In the genomic region with DNA sequence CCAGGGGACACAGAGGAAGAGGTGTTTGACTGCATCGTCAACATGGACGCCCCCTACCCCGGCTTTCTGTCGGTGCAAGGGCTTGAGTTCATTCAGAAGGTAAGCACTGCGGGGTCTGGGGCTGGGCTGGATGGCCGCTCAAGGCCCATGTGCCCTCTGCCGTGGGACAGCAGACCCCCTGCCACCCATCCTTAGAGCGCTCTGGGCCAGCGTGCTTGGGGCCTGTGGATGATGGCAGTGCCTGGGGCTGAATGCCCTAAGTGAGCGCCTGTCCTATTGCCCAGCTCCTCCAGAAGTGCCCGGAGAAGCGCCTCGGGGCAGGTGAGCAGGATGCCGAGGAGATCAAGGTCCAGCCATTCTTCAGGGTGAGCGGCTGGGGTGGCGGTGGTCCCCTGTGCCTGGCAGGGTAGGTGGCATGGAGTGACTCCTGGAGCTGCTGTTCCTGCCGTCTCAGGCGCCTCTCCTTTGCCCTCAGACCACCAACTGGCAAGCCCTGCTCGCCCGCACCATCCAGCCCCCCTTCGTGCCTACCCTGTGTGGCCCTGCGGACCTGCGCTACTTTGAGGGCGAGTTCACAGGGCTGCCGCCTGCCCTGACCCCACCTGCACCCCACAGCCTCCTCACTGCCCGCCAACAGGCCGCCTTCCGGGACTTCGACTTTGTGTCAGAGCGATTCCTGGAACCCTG, we compare ENCODE assay signal across 1 cellular context.
TF ChIP-seq lines count a peak whose summit lies in the region.

No MANE protein-coding gene starts in this region.

TF ChIP-seq in H1, 55 proteins besides CTCF, POLR2A, EP300 and RAD21:
- TF ChIP-seq KDM5A (IDR thresholded peaks at IDR 0.05; ENCODE audit: low read length), result no peak
- no peak for TF ChIP-seq RFX5 (IDR thresholded peaks at IDR 0.05; ENCODE audit: borderline replicate concordance, low read depth, low read length)
- TF ChIP-seq YY1 (IDR thresholded peaks at IDR 0.05; ENCODE audit: low read depth, low read length), result no peak
- TF ChIP-seq ATF3 (IDR thresholded peaks at IDR 0.05; ENCODE audit: insufficient read depth, low read depth, low read length), result no peak
- no peak for TF ChIP-seq POU5F1 (IDR thresholded peaks at IDR 0.05; ENCODE audit: low read depth, low read length)
- TF ChIP-seq BRCA1 (IDR thresholded peaks at IDR 0.05; ENCODE audit: low read depth, low read length), result no peak
- TF ChIP-seq, protein P1, sequence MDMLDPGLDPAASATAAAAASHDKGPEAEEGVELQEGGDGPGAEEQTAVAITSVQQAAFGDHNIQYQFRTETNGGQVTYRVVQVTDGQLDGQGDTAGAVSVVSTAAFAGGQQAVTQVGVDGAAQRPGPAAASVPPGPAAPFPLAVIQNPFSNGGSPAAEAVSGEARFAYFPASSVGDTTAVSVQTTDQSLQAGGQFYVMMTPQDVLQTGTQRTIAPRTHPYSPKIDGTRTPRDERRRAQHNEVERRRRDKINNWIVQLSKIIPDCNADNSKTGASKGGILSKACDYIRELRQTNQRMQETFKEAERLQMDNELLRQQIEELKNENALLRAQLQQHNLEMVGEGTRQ (IDR thresholded peaks at IDR 0.05; ENCODE audit: low read length), result no peak
- TF ChIP-seq SRF (IDR thresholded peaks at IDR 0.05; ENCODE audit: low read depth, low read length), result no peak
- TF ChIP-seq MAX (IDR thresholded peaks at IDR 0.05), result no peak
- TF ChIP-seq NRF1 (IDR thresholded peaks at IDR 0.05; ENCODE audit: low read depth, low read length), result no peak
- no peak for TF ChIP-seq KDM4A (IDR thresholded peaks at IDR 0.05; ENCODE audit: low read depth, low read length, severe bottlenecking)
- TF ChIP-seq TAF1 (IDR thresholded peaks at IDR 0.05; ENCODE audit: low read depth, low read length), result no peak
- no peak for TF ChIP-seq SUZ12 (IDR thresholded peaks at IDR 0.05; ENCODE audit: low read length)
- TF ChIP-seq NANOG (IDR thresholded peaks at IDR 0.05; ENCODE audit: insufficient read depth, low read depth, low read length, poor library complexity, severe bottlenecking), result no peak
- TF ChIP-seq TAF7 (optimal IDR thresholded peaks at IDR 0.05; ENCODE audit: borderline replicate concordance, low read depth, low read length), result no peak
- no peak for TF ChIP-seq GTF2F1 (IDR thresholded peaks at IDR 0.05; ENCODE audit: borderline replicate concordance, low read depth, low read length)
- no peak for TF ChIP-seq POLR2AphosphoS5 (IDR thresholded peaks at IDR 0.05; ENCODE audit: low read depth, low read length)
- TF ChIP-seq TCF12 (IDR thresholded peaks at IDR 0.05; ENCODE audit: low read depth, low read length), result no peak
- no peak for TF ChIP-seq SP2 (IDR thresholded peaks at IDR 0.05; ENCODE audit: low read length)
- no peak for TF ChIP-seq CHD2 (IDR thresholded peaks at IDR 0.05; ENCODE audit: low read length)
TF ChIP-seq in H1: peak in this region for 0.
